ENCODE assay signal across 17 cellular contexts in genomic region chr7:154915600-154915999, GRCh38.
DNase-seq lines count a peak whose midpoint lies in the region; ATAC-seq, FAIRE-seq and TF ChIP-seq lines count a peak whose summit lies in the region.
"Had no signal": no experiment of that assay in that cellular context is flagged by ENCODE, and none has a peak within 500 bp of the region (broad histone marks: within the 10 kb centered on the region; RNA-seq: fewer than 3 reads in every experiment).

No MANE protein-coding gene starts in this region.

- no peaks in the 10 kb centered on the region for H3K36me3 Mint-ChIP-seq in natural killer cell
- no peaks in the 10 kb centered on the region for H3K36me3 Mint-ChIP-seq in natural killer cell treated with Interleukin-12 subunit alpha and Interleukin-12 subunit beta and Interleukin-15 and Interleukin-18, amount 100 ng/mL, for 72 hours
- no peaks in the 10 kb centered on the region for H3K36me3 Mint-ChIP-seq in chondrocyte (ENCODE audit: low read depth)
- peaks cover 3% of the 10 kb centered on the region for H3K36me3 Mint-ChIP-seq in memory B cell
- H3K36me3 Mint-ChIP-seq: CD8-positive, alpha-beta T cell; IgD-negative memory B cell had no signal

- H3K9me3 Mint-ChIP-seq in natural killer cell (peaks cover 2 to 4% of the 10 kb centered on the region in 2 donors), chondrocyte (ENCODE audit: low read depth) (peaks cover 9% of the 10 kb centered on the region), memory B cell (peaks cover 2% of the 10 kb centered on the region)
- peaks cover 4% of the 10 kb centered on the region for H3K9me3 Mint-ChIP-seq in natural killer cell treated with Interleukin-12 subunit alpha and Interleukin-12 subunit beta and Interleukin-15 and Interleukin-18, amount 100 ng/mL, for 72 hours

- ATAC-seq in natural killer cell (no peak), memory B cell (ENCODE audit: low read depth) (no peak), GM18907 (IDR thresholded peaks at IDR 0.05; ENCODE audit: unreplicated experiment) (no peak)
- ATAC-seq in natural killer cell treated with Interleukin-12 subunit alpha and Interleukin-12 subunit beta and Interleukin-15 and Interleukin-18, amount 100 ng/mL, for 72 hours = no peak

- H3K27me3 Mint-ChIP-seq in natural killer cell (ENCODE audit: low read depth in 2 of 2) (peaks cover 16 to 20% of the 10 kb centered on the region in 2 donors), chondrocyte (ENCODE audit: low read depth) (peaks cover 5% of the 10 kb centered on the region), memory B cell (peaks cover 13% of the 10 kb centered on the region)
- peaks cover 0 to 25% of the 10 kb centered on the region in 2 donors for H3K27me3 Mint-ChIP-seq in natural killer cell treated with Interleukin-12 subunit alpha and Interleukin-12 subunit beta and Interleukin-15 and Interleukin-18, amount 100 ng/mL, for 72 hours

- DNase-seq in natural killer cell (no peak), chondrocyte (ENCODE audit: low spot score) (peak; percentile 79), memory B cell (ENCODE audit: low spot score in 2 of 2) (no peak), RCC 7860 (ENCODE audit: low spot score) (no peak), NCI-H1436 (lab: John Stamatoyannopoulos, UW) (no peak)
- no peak for DNase-seq in natural killer cell treated with Interleukin-12 subunit alpha and Interleukin-12 subunit beta and Interleukin-15 and Interleukin-18, amount 100 ng/mL, for 72 hours (ENCODE audit: low spot score)
- DNase-seq: BE2C, DMS153, GDM1 had no signal

- H3K27ac Mint-ChIP-seq in natural killer cell (no peak overlapping the region), chondrocyte (ENCODE audit: unreplicated experiment) (no peak overlapping the region), memory B cell (no peak overlapping the region)
- no peak overlapping the region for H3K27ac Mint-ChIP-seq in natural killer cell treated with Interleukin-12 subunit alpha and Interleukin-12 subunit beta and Interleukin-15 and Interleukin-18, amount 100 ng/mL, for 72 hours
- H3K27ac Mint-ChIP-seq: CD8-positive, alpha-beta T cell; GM23338; H9 had no signal

- TF ChIP-seq CTCF in natural killer cell (IDR thresholded peaks at IDR 0.05) = no peak
- TF ChIP-seq CTCF in chondrocyte (IDR thresholded peaks at IDR 0.05) = no peak

- no peak for FAIRE-seq in RCC 7860 (lab: Jason Lieb, UNC)
- FAIRE-seq: A204.1, D721Med, GM12892 had no signal

- peaks cover 0 to 4% of the 10 kb centered on the region in 2 donors for H3K4me1 Mint-ChIP-seq in natural killer cell
- peaks cover 0 to 7% of the 10 kb centered on the region in 2 donors for H3K4me1 Mint-ChIP-seq in natural killer cell treated with Interleukin-12 subunit alpha and Interleukin-12 subunit beta and Interleukin-15 and Interleukin-18, amount 100 ng/mL, for 72 hours (ENCODE audit: low read depth in 2 of 2)
- H3K4me1 Mint-ChIP-seq in chondrocyte (ENCODE audit: low read depth) = no peaks in the 10 kb centered on the region
- peaks cover 5% of the 10 kb centered on the region for H3K4me1 Mint-ChIP-seq in memory B cell

- intact Hi-C loops in natural killer cell (cut with micrococcal nuclease) = no loop called here

- H3K4me3 Mint-ChIP-seq in natural killer cell (peak overlapping the region; percentile 5), chondrocyte (ENCODE audit: unreplicated experiment) (no peak overlapping the region), memory B cell (peak overlapping the region; percentile 18)
- no peak overlapping the region for H3K4me3 Mint-ChIP-seq in natural killer cell treated with Interleukin-12 subunit alpha and Interleukin-12 subunit beta and Interleukin-15 and Interleukin-18, amount 100 ng/mL, for 72 hours
- H3K4me3 Mint-ChIP-seq: CD8-positive, alpha-beta T cell; GM23338; H9 had no signal

Comparison
In these comparisons a context has a peak if more than half of its experiments do, and no peak if none do; other contexts are left out.
1. H3K4me3 Mint-ChIP-seq: peak in natural killer cell (single experiment) and memory B cell (single experiment); none in natural killer cell treated with Interleukin-12 subunit alpha and Interleukin-12 subunit beta and Interleukin-15 and Interleukin-18, amount 100 ng/mL, for 72 hours (single experiment) and chondrocyte (single experiment).